9 cellular contexts compared by ENCODE assay signal in the genomic region with DNA sequence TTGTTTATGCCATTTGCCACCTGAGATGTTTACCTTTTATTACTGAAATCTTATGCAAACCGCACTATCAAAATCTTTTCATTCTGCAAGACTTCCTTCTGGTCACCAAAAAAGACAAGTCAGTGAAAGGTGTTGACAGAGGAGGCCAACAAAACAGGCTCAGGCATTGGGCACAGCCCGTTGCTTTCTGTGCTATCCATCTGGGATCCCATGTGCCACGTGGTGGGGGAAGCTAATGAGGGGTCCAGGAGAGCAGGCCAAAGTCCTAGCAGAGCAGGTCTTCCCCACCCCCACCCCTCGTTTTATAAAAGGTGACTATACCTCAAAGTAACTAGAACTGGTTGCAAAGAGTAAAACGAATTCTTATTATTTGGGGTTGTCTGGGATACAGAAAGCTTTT. TPM values are rescaled to one million over a fixed set of nuclear protein-coding genes. Genes with fewer than 3 reads are reported as not detected.
DNase-seq lines count a peak whose midpoint lies in the region; ATAC-seq, FAIRE-seq and TF ChIP-seq lines count a peak whose summit lies in the region.
"Had no signal": no experiment of that assay in that cellular context is flagged by ENCODE, and none has a peak within 500 bp of the region (broad histone marks: within the 10 kb centered on the region; RNA-seq: fewer than 3 reads in every experiment).

No MANE protein-coding gene starts in this region.

- peak overlapping the region; percentile 97 for H3K27ac Mint-ChIP-seq in osteocyte (ENCODE audit: unreplicated experiment)

- intact Hi-C loops in dorsolateral prefrontal cortex (cut with DNase I), result no loop called here

- TF ChIP-seq CTCF in dorsolateral prefrontal cortex (IDR thresholded peaks at IDR 0.05 in 54 of 56, conservative IDR thresholded peaks at IDR 0.05 in 2 of 56; ENCODE audit: low read depth in 1 of 56, partially characterized antibody in 56 of 56) (peak in 1 of 56 donors; percentile 3), osteocyte (IDR thresholded peaks at IDR 0.05) (no peak)

- H3K36me3 Mint-ChIP-seq in osteocyte (ENCODE audit: unreplicated experiment), result no peaks in the 10 kb centered on the region

- H3K4me1 Mint-ChIP-seq in osteocyte (ENCODE audit: unreplicated experiment), result peaks cover 25% of the 10 kb centered on the region

- no peak for FAIRE-seq in urothelium cell line (lab: Jason Lieb, UNC)

- peak; percentile 15 for DNase-seq in ELR (ENCODE audit: low read depth)
- DNase-seq in NCI-H460 (ENCODE audit: extremely low read depth, low read depth), result peak; percentile 11
- peak in 1 of 10 donors; percentile 7 for DNase-seq in dorsolateral prefrontal cortex
- no peak for DNase-seq in osteocyte (ENCODE audit: extremely low spot score, unreplicated experiment)
- no peak for DNase-seq in SKM-1 treated with dmso at 0.1 percent for 144 hours (lab: John Stamatoyannopoulos, UW; ENCODE audit: unreplicated experiment)
- no peak for DNase-seq in amniotic stem cell (lab: John Stamatoyannopoulos, UW)
- no peak for DNase-seq in urothelium cell line (ENCODE audit: low spot score)
- DNase-seq: activated gamma-delta T cell treated with Interleukin-2 at 50 U/mL for 16 hours had no signal

- H3K4me3 ChIP-seq in dorsolateral prefrontal cortex, result peak overlapping the region in 50 of 59 donors; percentile 50 to 82 (median 70)

- H3K4me3 Mint-ChIP-seq in osteocyte (ENCODE audit: unreplicated experiment), result peak overlapping the region; percentile 96

- H3K27me3 Mint-ChIP-seq in osteocyte (ENCODE audit: unreplicated experiment), result no peaks in the 10 kb centered on the region

- peaks cover 8% of the 10 kb centered on the region for H3K9me3 Mint-ChIP-seq in osteocyte (ENCODE audit: unreplicated experiment)

- ATAC-seq in HG02678 (IDR thresholded peaks at IDR 0.05; ENCODE audit: unreplicated experiment), result no peak

- H3K27ac ChIP-seq in dorsolateral prefrontal cortex, result peak overlapping the region in 40 of 59 donors; percentile 25 to 90 (median 72)

- no peaks in the 10 kb centered on the region for H3K27me3 ChIP-seq in dorsolateral prefrontal cortex

RNA-seq across cellular contexts. Expression of gene ALDH1L2, which starts 1.2 kb away (rescaled TPM):
- 37.4 and 54.1 TPM in 2 replicates for total RNA-seq in NCI-H460 (2014; rRNA removed; shearing (Covaris generic))
- 20.2 and 40.7 TPM in 2 replicates for polyA plus RNA-seq in NCI-H460 (2014; cell fraction: nucleus; rRNA removed)
- 10 to 100 TPM in 77 of 120 experiments, 1 to 10 TPM in 43; 4.6 to 24.6 (median 10.9) TPM for total RNA-seq in dorsolateral prefrontal cortex
- total RNA-seq in osteocyte, result 85.5 and 90.5 TPM in 2 replicates

RNA-seq across cellular contexts. Expression of gene WASHC4, which starts 24.5 kb away (rescaled TPM):
- 81.7 and 94.2 TPM in 2 replicates for total RNA-seq in NCI-H460 (2014; rRNA removed; shearing (Covaris generic))
- polyA plus RNA-seq in NCI-H460 (2014; cell fraction: nucleus; rRNA removed), result 51.9 and 96.4 TPM in 2 replicates
- 10 to 100 TPM; 27.1 to 75.9 (median 42.7) TPM for total RNA-seq in dorsolateral prefrontal cortex
- total RNA-seq in osteocyte, result 69.1 and 73.2 TPM in 2 replicates

Comparison
In these comparisons a context has a peak if more than half of its experiments do, and no peak if none do; other contexts are left out.
1. DNase-seq: peak in ELR (single experiment) and NCI-H460 (single experiment); none in osteocyte (single experiment), SKM-1 treated with dmso at 0.1 percent for 144 hours (single experiment), amniotic stem cell (single experiment) and urothelium cell line (single experiment).